In the genomic region with DNA sequence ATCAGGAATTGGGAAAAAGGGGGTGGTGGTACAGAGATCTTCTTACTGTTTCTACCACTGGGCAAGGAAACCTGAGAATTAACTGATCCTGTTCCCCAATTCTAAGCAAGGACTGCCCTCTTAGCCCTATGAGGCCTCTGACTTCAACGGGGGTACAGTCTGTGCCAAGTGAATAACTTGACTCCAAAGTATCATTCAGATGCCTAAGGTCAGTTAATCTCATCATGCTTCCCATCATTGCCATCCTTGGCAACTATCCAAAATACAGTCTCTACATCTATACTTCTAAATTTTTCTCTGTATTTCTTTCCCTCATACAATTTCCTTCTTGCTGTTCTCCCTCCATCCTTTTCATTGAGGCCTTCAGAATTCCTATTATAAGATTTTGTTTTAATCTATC, we compare ENCODE assay signal across 26 cellular contexts.
"Had no signal": no experiment of that assay in that cellular context is flagged by ENCODE, and none has a peak within 500 bp of the region (broad histone marks: within the 10 kb centered on the region; RNA-seq: fewer than 3 reads in every experiment).

No MANE protein-coding gene starts in this region.

- H3K27ac Mint-ChIP-seq: activated B cell treated with CpG ODN at 0.5 μM for 24 hours; activated CD4-positive, alpha-beta T cell treated with anti-CD3 and anti-CD28 coated beads for 36 hours; activated naive CD4-positive, alpha-beta T cell treated with anti-CD3 and anti-CD28 coated beads, Interleukin-2, amount 10 ng/mL, durations not matched to agents 7 days and 5 days; activated T-cell treated with anti-CD3 and anti-CD28 coated beads, Interleukin-2, amount 50 U/mL, for 72 hours; T-helper 1 cell treated with Interleukin-12 subunit alpha and Interleukin-12 subunit beta and Interleukin-4 antibody, amounts not matched to agents 30 μg/mL and 1 μg/mL, for 36 hours had no signal

- H3K4me3 Mint-ChIP-seq: activated B cell treated with CpG ODN at 0.5 μM for 24 hours; activated CD4-positive, alpha-beta T cell treated with anti-CD3 and anti-CD28 coated beads for 36 hours; activated naive CD4-positive, alpha-beta T cell treated with anti-CD3 and anti-CD28 coated beads, Interleukin-2, amount 10 ng/mL, durations not matched to agents 7 days and 5 days; activated T-cell treated with anti-CD3 and anti-CD28 coated beads, Interleukin-2, amount 50 U/mL, for 72 hours; immature natural killer cell; naive B cell; T-helper 1 cell treated with Interleukin-12 subunit alpha and Interleukin-12 subunit beta and Interleukin-4 antibody, amounts not matched to agents 30 μg/mL and 1 μg/mL, for 36 hours had no signal

- ATAC-seq: activated CD4-positive, alpha-beta T cell treated with anti-CD3 and anti-CD28 coated beads for 36 hours; activated T-cell treated with anti-CD3 and anti-CD28 coated beads, Interleukin-2, amount 50 U/mL, for 72 hours; body of pancreas; left lung; stimulated activated naive CD8-positive, alpha-beta T cell treated with anti-CD3 and anti-CD28 coated beads, Interleukin-15, Interleukin-2, amounts not matched to agents 100 U/mL and 50 U/mL, for 24 hours had no signal

- H3K4me3 ChIP-seq: body of pancreas, esophagus muscularis mucosa, hepatocyte, left lung, lung, sigmoid colon, spleen, upper lobe of left lung had no signal

- H3K9me3 Mint-ChIP-seq: activated B cell treated with CpG ODN at 0.5 μM for 24 hours; activated naive CD4-positive, alpha-beta T cell treated with anti-CD3 and anti-CD28 coated beads, Interleukin-2, amount 10 ng/mL, durations not matched to agents 7 days and 5 days; activated T-cell treated with anti-CD3 and anti-CD28 coated beads, Interleukin-2, amount 50 U/mL, for 72 hours; immature natural killer cell; naive B cell had no signal

- H3K27ac ChIP-seq: body of pancreas, esophagus muscularis mucosa, hepatocyte, left lung, sigmoid colon, spleen, upper lobe of left lung had no signal

- H3K27me3 Mint-ChIP-seq: activated B cell treated with CpG ODN at 0.5 μM for 24 hours; activated CD4-positive, alpha-beta T cell treated with anti-CD3 and anti-CD28 coated beads for 36 hours; activated naive CD4-positive, alpha-beta T cell treated with anti-CD3 and anti-CD28 coated beads, Interleukin-2, amount 10 ng/mL, durations not matched to agents 7 days and 5 days; naive B cell had no signal

- DNase-seq: activated B cell treated with CpG ODN at 0.5 μM for 24 hours; activated CD4-positive, alpha-beta T cell treated with anti-CD3 and anti-CD28 coated beads for 36 hours; activated CD4-positive, alpha-beta T cell treated with anti-CD3 and anti-CD28 coated beads, Interleukin-2, amount 50 U/mL, for 48 hours; activated CD8-positive, alpha-beta memory T cell treated with anti-CD3 and anti-CD28 coated beads, Interleukin-2, amount 50 U/mL, for 48 hours; activated effector memory CD4-positive, alpha-beta T cell treated with anti-CD3 and anti-CD28 coated beads, Interleukin-2, amount 50 U/mL, for 16 hours; activated naive CD4-positive, alpha-beta T cell treated with anti-CD3 and anti-CD28 coated beads, Interleukin-2, amount 10 ng/mL, durations not matched to agents 7 days and 5 days; activated T-cell treated with anti-CD3 and anti-CD28 coated beads, Interleukin-2, amount 50 U/mL, for 72 hours; anterior cingulate cortex; body of pancreas; effector memory CD4-positive, alpha-beta T cell; glutamatergic neuron; immature natural killer cell; left lung; naive B cell; occipital lobe; posterior cingulate gyrus; sigmoid colon; spleen; stimulated activated CD4-positive, alpha-beta T cell treated with anti-CD3 and anti-CD28 coated beads, Interleukin-4, amount 100 ng/mL, for 24 hours; stimulated activated naive CD8-positive, alpha-beta T cell treated with anti-CD3 and anti-CD28 coated beads, Interleukin-15, Interleukin-2, amounts not matched to agents 100 U/mL and 50 U/mL, for 24 hours; T1000; upper lobe of left lung had no signal

- H3K27me3 ChIP-seq: body of pancreas, esophagus muscularis mucosa, hepatocyte, left lung, sigmoid colon, spleen, upper lobe of left lung had no signal

- H3K9me3 ChIP-seq: body of pancreas, esophagus muscularis mucosa, left lung, sigmoid colon, spleen, upper lobe of left lung had no signal
